24 cellular contexts compared by ENCODE assay signal in the genomic region with DNA sequence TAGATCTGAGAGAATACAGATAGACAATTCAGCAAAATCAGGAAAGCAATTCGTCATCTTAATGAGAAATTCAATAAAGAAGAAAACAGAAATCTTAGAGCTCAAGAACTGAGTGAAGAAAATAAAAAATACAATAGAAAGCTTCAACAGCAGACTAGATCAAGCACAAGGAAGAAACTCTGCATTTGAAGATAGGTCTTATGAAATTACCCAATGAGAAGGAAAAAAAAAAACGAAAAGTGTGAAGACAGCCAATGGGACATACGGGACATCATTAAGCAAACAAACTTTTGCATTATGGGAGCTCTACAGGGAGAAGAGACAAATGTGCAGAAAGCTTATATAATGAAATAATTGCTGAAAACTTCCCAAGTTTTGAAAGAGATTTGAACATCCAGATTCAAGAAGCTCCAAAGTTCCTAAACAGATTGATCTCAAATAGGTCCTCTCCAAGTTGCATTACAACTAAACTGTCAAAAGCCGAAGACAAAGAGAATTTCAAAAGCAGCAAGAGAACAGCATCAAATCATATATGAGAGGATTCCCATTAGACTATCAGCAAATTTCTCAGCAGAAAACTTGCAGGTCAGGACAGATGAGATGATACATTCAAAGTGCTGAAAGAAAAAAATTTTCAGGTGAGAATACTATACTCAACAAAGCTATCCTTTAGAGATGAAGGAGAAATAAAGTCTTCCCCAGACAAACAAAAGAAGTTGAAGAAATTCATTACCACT. TPM values are rescaled to one million over a fixed set of nuclear protein-coding genes. Genes with fewer than 3 reads are reported as not detected.
A peak's percentile ranks its signal among the peaks of the same experiment; 100 is the strongest.
DNase-seq lines count a peak whose midpoint lies in the region; ATAC-seq, FAIRE-seq and TF ChIP-seq lines count a peak whose summit lies in the region.
"Had no signal": no experiment of that assay in that cellular context is flagged by ENCODE, and none has a peak within 500 bp of the region (broad histone marks: within the 10 kb centered on the region; RNA-seq: fewer than 3 reads in every experiment).

No MANE protein-coding gene starts in this region.

- no peak overlapping the region for H3K27ac ChIP-seq in A549
- H3K27ac ChIP-seq: 22Rv1; BLaER1 treated with 17β-estradiol and CSF1 and Interleukin-3, amounts not matched to agents 10 nM and 100 nM had no signal

- ATAC-seq in A549 (no peak), HG02970 (IDR thresholded peaks at IDR 0.05; ENCODE audit: low FRiP score, unreplicated experiment) (no peak)
- ATAC-seq: GM23338, HCT116 had no signal

- no peak overlapping the region for H3K4me2 ChIP-seq in A549
- H3K4me2 ChIP-seq: BLaER1 treated with 17β-estradiol and CSF1 and Interleukin-3, amounts not matched to agents 10 nM and 100 nM; GM23338 had no signal

- H3K4me1 ChIP-seq in A549, result no peaks in the 10 kb centered on the region
- H3K4me1 ChIP-seq: BE2C had no signal

- FAIRE-seq in A549 (lab: Jason Lieb, UNC), result peak; percentile 78
- FAIRE-seq: GM12891, GM18507 had no signal

- 17% methylated on average over 4 of the region's 4 CpGs for WGBS in A549 (ENCODE audit: missing lambda C conversion rate)

- DNase-seq in DMS 273 (lab: John Stamatoyannopoulos, UW; ENCODE audit: unreplicated experiment), result peak; percentile 1
- DNase-seq in DMS 273 treated with DMSO at 0.1 percent for 48 hours (lab: John Stamatoyannopoulos, UW), result no peak
- no peak for DNase-seq in A549 (ENCODE audit: low read depth in 1 of 2, low spot score in 1 of 2)
- peak; percentile 4 for DNase-seq in RKO (ENCODE audit: low spot score)
- no peak for DNase-seq in ureter (ENCODE audit: low spot score)
- DNase-seq: ACHN; AML-193; BE2C; Calu3; CD4-positive, alpha-beta memory T cell; COR-L47; DMS79; EL; GDM1; H9; HFFc6 had no signal

- H3K4me3 ChIP-seq in A549, result no peak overlapping the region
- H3K4me3 ChIP-seq: BLaER1 treated with 17β-estradiol and CSF1 and Interleukin-3, amounts not matched to agents 10 nM and 100 nM; GM23338 had no signal

- no peak for TF ChIP-seq CTCF in A549 (IDR thresholded peaks at IDR 0.05)

- POLR2A ChIA-PET in A549 (lab: Yijun Ruan, JAX), result no interaction called here

- TF ChIP-seq RAD21 in A549 (conservative IDR thresholded peaks at IDR 0.05 in 1 of 2, IDR thresholded peaks at IDR 0.05 in 1 of 2), result no peak

- no peak for TF ChIP-seq POLR2A in A549 (IDR thresholded peaks at IDR 0.05; ENCODE audit: low read length)

- no peak for TF ChIP-seq EP300 in A549 (IDR thresholded peaks at IDR 0.05)

- H3K9me3 ChIP-seq in A549, result peaks cover 22% of the 10 kb centered on the region; the same call in 2 of the 3 replicates
- H3K9me3 ChIP-seq: BE2C had no signal

- CTCF ChIA-PET in A549 (lab: Yijun Ruan, JAX), result interaction anchor here (0.6 to 1.4 kb wide), 3 partner anchors 129 to 1237 kb away, joined by 3 to 4 read pairs (median 3); no protein-coding TSS in a partner anchor

TF ChIP-seq in A549, 52 proteins besides CTCF, POLR2A, EP300 and RAD21:
- TF ChIP-seq SMC3 (IDR thresholded peaks at IDR 0.05) (no peak), KDM5A (IDR thresholded peaks at IDR 0.05) (no peak), CEBPB (IDR thresholded peaks at IDR 0.05) (no peak), HOXB13 (CRISPR knock-in tag; IDR thresholded peaks at IDR 0.05; ENCODE audit: low read depth) (no peak), ZFP36 (IDR thresholded peaks at IDR 0.05; ENCODE audit: borderline replicate concordance, partially characterized antibody) (no peak), CHD2 (IDR thresholded peaks at IDR 0.05; ENCODE audit: low read length, partially characterized antibody) (no peak), HOXB5 (CRISPR knock-in tag; IDR thresholded peaks at IDR 0.05) (no peak), NFE2L2 (conservative IDR thresholded peaks at IDR 0.05; ENCODE audit: low read length) (no peak), JUNB (IDR thresholded peaks at IDR 0.05) (no peak), RFX5 (IDR thresholded peaks at IDR 0.05) (no peak), BHLHE40 (IDR thresholded peaks at IDR 0.05; ENCODE audit: low read depth, low read length) (no peak), MAZ (IDR thresholded peaks at IDR 0.05; ENCODE audit: borderline replicate concordance, low read depth, low read length) (no peak), CHD4 (IDR thresholded peaks at IDR 0.05; ENCODE audit: borderline replicate concordance) (no peak)
- TF ChIP-seq, protein P1, sequence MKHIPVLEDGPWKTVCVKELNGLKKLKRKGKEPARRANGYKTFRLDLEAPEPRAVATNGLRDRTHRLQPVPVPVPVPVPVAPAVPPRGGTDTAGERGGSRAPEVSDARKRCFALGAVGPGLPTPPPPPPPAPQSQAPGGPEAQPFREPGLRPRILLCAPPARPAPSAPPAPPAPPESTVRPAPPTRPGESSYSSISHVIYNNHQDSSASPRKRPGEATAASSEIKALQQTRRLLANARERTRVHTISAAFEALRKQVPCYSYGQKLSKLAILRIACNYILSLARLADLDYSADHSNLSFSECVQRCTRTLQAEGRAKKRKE (CRISPR knock-in tag; IDR thresholded peaks at IDR 0.05; ENCODE audit: low read depth), result no peak
- TF ChIP-seq, protein P2, sequence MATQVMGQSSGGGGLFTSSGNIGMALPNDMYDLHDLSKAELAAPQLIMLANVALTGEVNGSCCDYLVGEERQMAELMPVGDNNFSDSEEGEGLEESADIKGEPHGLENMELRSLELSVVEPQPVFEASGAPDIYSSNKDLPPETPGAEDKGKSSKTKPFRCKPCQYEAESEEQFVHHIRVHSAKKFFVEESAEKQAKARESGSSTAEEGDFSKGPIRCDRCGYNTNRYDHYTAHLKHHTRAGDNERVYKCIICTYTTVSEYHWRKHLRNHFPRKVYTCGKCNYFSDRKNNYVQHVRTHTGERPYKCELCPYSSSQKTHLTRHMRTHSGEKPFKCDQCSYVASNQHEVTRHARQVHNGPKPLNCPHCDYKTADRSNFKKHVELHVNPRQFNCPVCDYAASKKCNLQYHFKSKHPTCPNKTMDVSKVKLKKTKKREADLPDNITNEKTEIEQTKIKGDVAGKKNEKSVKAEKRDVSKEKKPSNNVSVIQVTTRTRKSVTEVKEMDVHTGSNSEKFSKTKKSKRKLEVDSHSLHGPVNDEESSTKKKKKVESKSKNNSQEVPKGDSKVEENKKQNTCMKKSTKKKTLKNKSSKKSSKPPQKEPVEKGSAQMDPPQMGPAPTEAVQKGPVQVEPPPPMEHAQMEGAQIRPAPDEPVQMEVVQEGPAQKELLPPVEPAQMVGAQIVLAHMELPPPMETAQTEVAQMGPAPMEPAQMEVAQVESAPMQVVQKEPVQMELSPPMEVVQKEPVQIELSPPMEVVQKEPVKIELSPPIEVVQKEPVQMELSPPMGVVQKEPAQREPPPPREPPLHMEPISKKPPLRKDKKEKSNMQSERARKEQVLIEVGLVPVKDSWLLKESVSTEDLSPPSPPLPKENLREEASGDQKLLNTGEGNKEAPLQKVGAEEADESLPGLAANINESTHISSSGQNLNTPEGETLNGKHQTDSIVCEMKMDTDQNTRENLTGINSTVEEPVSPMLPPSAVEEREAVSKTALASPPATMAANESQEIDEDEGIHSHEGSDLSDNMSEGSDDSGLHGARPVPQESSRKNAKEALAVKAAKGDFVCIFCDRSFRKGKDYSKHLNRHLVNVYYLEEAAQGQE (IDR thresholded peaks at IDR 0.05), result no peak

RNA-seq across cellular contexts. Expression of a gene that starts 10.8 kb away (rescaled TPM):
- polyA plus RNA-seq in A549 (2011; rRNA removed), result 1.3 and 1.5 TPM in 2 replicates
- polyA plus RNA-seq in A549 (2012; cell fraction: cytosol; rRNA removed), result 0.14 and 0.19 TPM in 2 replicates
- polyA plus RNA-seq in A549 (2012; cell fraction: nucleus; rRNA removed), result 0.06 TPM in 1 of 2 replicates, not detected in the other
- polyA plus RNA-seq in A549 (2017; fragmentation: RNase III; extraction: RNeasy Plus Mini Kit Qiagen cat#74134 plus additional on column Dnase treatment), result 0.34 to 0.66 TPM (median 0.38 TPM) in 3 replicates
- not detected in 2 replicates for polyA minus RNA-seq in A549 (2011; rRNA and poly(A)+ RNA removed)
- 0.55 TPM for total RNA-seq in ureter
- total RNA-seq: H4, HFFc6 had no signal

RNA-seq across cellular contexts. Expression of a gene that starts 24.3 kb away (rescaled TPM):
- polyA plus RNA-seq in A549 (2011; rRNA removed) (0.23 and 0.26 TPM in 2 replicates), A549 (2017; fragmentation: RNase III; extraction: RNeasy Plus Mini Kit Qiagen cat#74134 plus additional on column Dnase treatment) (0.13 to 0.26 TPM in 2 of 3 replicates, not detected in the other)
- 0.12 TPM in 1 of 2 replicates, not detected in the other for polyA plus RNA-seq in A549 (2012; cell fraction: cytosol; rRNA removed)
- polyA plus RNA-seq in A549 (2012; cell fraction: nucleus; rRNA removed), result not detected in 2 replicates
- not detected in 2 replicates for polyA minus RNA-seq in A549 (2011; rRNA and poly(A)+ RNA removed)
- total RNA-seq in ureter, result not detected
- total RNA-seq: Calu3, H4, HFFc6 had no signal

Comparison
In these comparisons a context has a peak if more than half of its experiments do, and no peak if none do; other contexts are left out.
1. DNase-seq: peak in DMS 273 (single experiment) and RKO (single experiment); none in DMS 273 treated with DMSO at 0.1 percent for 48 hours (single experiment), A549 (0 of 2) and ureter (single experiment).